In genomic region chr6:150962436-150962835, GRCh38 we compare ENCODE assay signal across 23 cellular contexts.
"Had no signal": no experiment of that assay in that cellular context is flagged by ENCODE, and none has a peak within 500 bp of the region (broad histone marks: within the 10 kb centered on the region; RNA-seq: fewer than 3 reads in every experiment).

No MANE protein-coding gene starts in this region.

- H3K4me3 ChIP-seq: coronary artery, dorsolateral prefrontal cortex, esophagus squamous epithelium, gastrocnemius medialis, heart right ventricle, left lung, lower lobe of right lung, mucosa of descending colon had no signal

- H3K27me3 ChIP-seq: dorsolateral prefrontal cortex, esophagus squamous epithelium, gastrocnemius medialis, heart right ventricle, left lung had no signal

- H3K9me3 ChIP-seq: esophagus squamous epithelium, gastrocnemius medialis, heart right ventricle, left lung, lower lobe of right lung, mucosa of descending colon had no signal

- ATAC-seq: esophagus mucosa, gastrocnemius medialis, heart right ventricle, left cardiac atrium, left lung, left ventricle myocardium superior, lower lobe of right lung, mucosa of descending colon had no signal

- DNase-seq: dermis blood vessel endothelial cell; effector CD4-positive, alpha-beta T cell; effector memory CD4-positive, alpha-beta T cell; erythroblast; esophagus squamous epithelium; foreskin fibroblast; foreskin melanocyte; gastrocnemius medialis; glutamatergic neuron; head of caudate nucleus; heart right ventricle; hippocampal formation; left cardiac atrium; left lung; left ventricle myocardium superior; lower lobe of right lung; mesenchymal stem cell; mucosa of descending colon; naive B cell had no signal

- H3K27ac ChIP-seq: coronary artery, dorsolateral prefrontal cortex, epithelial cell of prostate, esophagus squamous epithelium, gastrocnemius medialis, heart right ventricle, left lung, lower lobe of right lung had no signal

- H3K36me3 ChIP-seq: esophagus squamous epithelium, gastrocnemius medialis had no signal

- H3K4me1 ChIP-seq: gastrocnemius medialis, left lung, lower lobe of right lung had no signal
